ENCODE assay signal across 1 cellular context in the genomic region with DNA sequence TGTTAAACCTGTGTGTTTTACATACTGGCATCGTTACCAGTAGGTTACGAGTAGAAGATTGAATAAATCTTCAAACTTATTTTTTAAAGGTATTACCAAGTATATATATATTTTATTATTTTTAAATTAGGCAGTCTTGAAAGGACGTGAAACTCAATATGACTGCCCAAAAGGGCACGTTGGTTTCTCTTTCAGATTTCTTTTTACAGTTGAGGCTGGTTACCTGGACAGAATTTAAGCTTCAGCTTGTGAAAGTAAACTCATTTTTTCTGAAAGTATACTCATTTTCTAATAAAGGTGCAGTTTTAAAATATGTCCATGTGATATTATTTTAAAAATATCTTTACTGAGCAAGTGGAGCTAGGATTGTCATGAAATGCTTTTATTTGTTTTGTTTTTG.
TF ChIP-seq lines count a peak whose summit lies in the region.

No MANE protein-coding gene starts in this region.

TF ChIP-seq in K562, 482 proteins besides CTCF, POLR2A, EP300 and RAD21 (continued from another document):
- TF ChIP-seq E2F6 (IDR thresholded peaks at IDR 0.05; ENCODE audit: borderline replicate concordance in 1 of 2, extremely low read depth in 1 of 2, insufficient read depth in 1 of 2, insufficient read length in 1 of 2, low read depth in 1 of 2, low read length in 1 of 2, poor library complexity in 1 of 2, severe bottlenecking in 1 of 2) (no peak), KHSRP (IDR thresholded peaks at IDR 0.05) (no peak), TAL1 (IDR thresholded peaks at IDR 0.05) (no peak), TEAD1 (CRISPR knock-in tag; IDR thresholded peaks at IDR 0.05) (no peak)
TF ChIP-seq in K562: peak in this region for 0.
